ENCODE assay signal across 28 cellular contexts in genomic region chr3:61889259-61889658, GRCh38.
"Had no signal": no experiment of that assay in that cellular context is flagged by ENCODE, and none has a peak within 500 bp of the region (broad histone marks: within the 10 kb centered on the region; RNA-seq: fewer than 3 reads in every experiment).

No MANE protein-coding gene starts in this region.

- H3K4me1 ChIP-seq: breast epithelium had no signal

- H3K9me3 Mint-ChIP-seq: activated CD4-positive, alpha-beta T cell treated with anti-CD3 and anti-CD28 coated beads, Interleukin-2, amount 10 ng/mL, durations not matched to agents 7 days and 5 days; activated naive CD4-positive, alpha-beta T cell treated with anti-CD3 and anti-CD28 coated beads, Interleukin-2, amount 50 U/mL, for 24 hours; activated T-cell treated with anti-CD3 and anti-CD28 coated beads, Interleukin-2, amount 50 U/mL, for 24 hours; activated T-helper 2 cell treated with anti-CD3 and anti-CD28 coated beads, Interferon-gamma antibody, Interleukin-2, Interleukin-4, amounts not matched to agents 10 μg/mL and 5 μg/mL and 100 μg/mL, durations not matched to agents 14 hours and 24 hours and 36 hours had no signal

- H3K36me3 Mint-ChIP-seq: activated naive CD4-positive, alpha-beta T cell treated with anti-CD3 and anti-CD28 coated beads, Interleukin-2, amount 50 U/mL, for 24 hours; activated naive CD8-positive, alpha-beta T cell treated with anti-CD3 and anti-CD28 coated beads, Interleukin-2, amount 10 ng/mL, durations not matched to agents 7 days and 5 days had no signal

- H3K9me3 ChIP-seq: ascending aorta, breast epithelium, SJCRH30 had no signal

- DNase-seq: activated CD4-positive, alpha-beta T cell treated with anti-CD3 and anti-CD28 coated beads for 36 hours; activated CD4-positive, alpha-beta T cell treated with anti-CD3 and anti-CD28 coated beads, Interleukin-2, amount 10 ng/mL, durations not matched to agents 7 days and 5 days; activated CD4-positive, alpha-beta T cell treated with anti-CD3 and anti-CD28 coated beads, Interleukin-2, amount 50 U/mL, for 48 hours; activated CD8-positive, alpha-beta T cell treated with anti-CD3 and anti-CD28 coated beads, Interleukin-2, amount 10 ng/mL, durations not matched to agents 7 days and 5 days; activated gamma-delta T cell; activated naive CD4-positive, alpha-beta T cell treated with Interleukin-2 at 50 U/mL for 16 hours; activated naive CD8-positive, alpha-beta T cell treated with anti-CD3 and anti-CD28 coated beads, Interleukin-2, amount 10 ng/mL, durations not matched to agents 7 days and 5 days; activated T-cell treated with anti-CD3 and anti-CD28 coated beads, Interleukin-2, amount 50 U/mL, for 24 hours; amygdala; Karpas-422; NCI-H1105; NCI-H1417 treated with DMSO at 0.1 percent for 48 hours; NCI-H1694; NCI-H1930; NCI-H2081 treated with DMSO at 0.1 percent for 48 hours; NCI-H226; NCI-H446 treated with DMSO at 0.1 percent for 48 hours; NCI-H524 treated with DMSO at 0.1 percent for 48 hours; SHP77; SJCRH30; T1000 had no signal

- H3K4me1 Mint-ChIP-seq: activated naive CD4-positive, alpha-beta T cell treated with anti-CD3 and anti-CD28 coated beads, Interleukin-2, amount 50 U/mL, for 24 hours; activated naive CD8-positive, alpha-beta T cell treated with anti-CD3 and anti-CD28 coated beads, Interleukin-2, amount 10 ng/mL, durations not matched to agents 7 days and 5 days had no signal

- H3K27ac Mint-ChIP-seq: activated CD4-positive, alpha-beta T cell treated with anti-CD3 and anti-CD28 coated beads for 36 hours; activated CD4-positive, alpha-beta T cell treated with anti-CD3 and anti-CD28 coated beads, Interleukin-2, amount 10 ng/mL, durations not matched to agents 7 days and 5 days; activated CD8-positive, alpha-beta T cell treated with anti-CD3 and anti-CD28 coated beads, Interleukin-2, amount 10 ng/mL, durations not matched to agents 7 days and 5 days; activated naive CD4-positive, alpha-beta T cell treated with anti-CD3 and anti-CD28 coated beads, Interleukin-2, amount 50 U/mL, for 24 hours; activated naive CD8-positive, alpha-beta T cell treated with anti-CD3 and anti-CD28 coated beads, Interleukin-2, amount 10 ng/mL, durations not matched to agents 7 days and 5 days; activated T-cell treated with anti-CD3 and anti-CD28 coated beads, Interleukin-2, amount 50 U/mL, for 24 hours; activated T-helper 2 cell treated with anti-CD3 and anti-CD28 coated beads, Interferon-gamma antibody, Interleukin-2, Interleukin-4, amounts not matched to agents 10 μg/mL and 5 μg/mL and 100 μg/mL, durations not matched to agents 14 hours and 24 hours and 36 hours had no signal

- ATAC-seq: activated CD4-positive, alpha-beta T cell treated with anti-CD3 and anti-CD28 coated beads for 36 hours; activated CD4-positive, CD25-positive, alpha-beta regulatory T cell treated with anti-CD3 and anti-CD28 coated beads, Interleukin-2, amount 50 U/mL, for 24 hours; activated CD8-positive, alpha-beta T cell treated with anti-CD3 and anti-CD28 coated beads, Interleukin-2, amount 10 ng/mL, durations not matched to agents 7 days and 5 days; Panc1 had no signal

- H3K4me3 ChIP-seq: ascending aorta, breast epithelium, SJCRH30, SK-N-MC had no signal

- H3K4me3 Mint-ChIP-seq: activated CD4-positive, alpha-beta T cell treated with anti-CD3 and anti-CD28 coated beads for 36 hours; activated CD4-positive, alpha-beta T cell treated with anti-CD3 and anti-CD28 coated beads, Interleukin-2, amount 10 ng/mL, durations not matched to agents 7 days and 5 days; activated CD8-positive, alpha-beta T cell treated with anti-CD3 and anti-CD28 coated beads, Interleukin-2, amount 10 ng/mL, durations not matched to agents 7 days and 5 days; activated naive CD4-positive, alpha-beta T cell treated with anti-CD3 and anti-CD28 coated beads, Interleukin-2, amount 50 U/mL, for 24 hours; activated naive CD8-positive, alpha-beta T cell treated with anti-CD3 and anti-CD28 coated beads, Interleukin-2, amount 10 ng/mL, durations not matched to agents 7 days and 5 days; activated T-cell treated with anti-CD3 and anti-CD28 coated beads, Interleukin-2, amount 50 U/mL, for 24 hours had no signal

- H3K27ac ChIP-seq: ascending aorta, breast epithelium, SJCRH30, SK-N-MC had no signal

- H3K36me3 ChIP-seq: ascending aorta, breast epithelium, SJCRH30 had no signal

- H3K27me3 ChIP-seq: ascending aorta, breast epithelium, SJCRH30 had no signal
